ENCODE assay signal across 11 cellular contexts in the genomic region with DNA sequence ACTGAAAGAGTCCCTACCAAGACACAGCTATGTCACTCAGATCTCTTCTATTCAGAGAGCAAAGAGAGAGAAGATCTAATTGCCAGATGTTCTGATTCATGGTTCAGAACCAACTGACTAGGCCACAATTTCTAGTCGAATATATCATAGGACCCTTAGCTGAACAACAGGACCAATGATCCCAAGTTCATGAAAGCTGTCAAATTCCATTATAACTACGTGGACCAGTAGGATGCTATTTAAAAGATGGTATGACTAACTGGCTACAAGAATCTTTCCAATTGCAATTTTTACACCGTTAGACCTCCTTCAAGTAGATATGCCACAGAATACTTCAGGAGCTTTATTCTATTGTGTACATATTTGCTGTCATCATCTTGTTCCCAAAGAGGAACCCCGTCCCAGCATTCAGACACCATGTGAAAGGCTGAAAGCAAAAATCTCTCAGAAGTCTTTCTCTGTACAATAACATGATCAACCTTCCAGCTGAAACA. TPM values are rescaled to one million over a fixed set of nuclear protein-coding genes. Genes with fewer than 3 reads are reported as not detected.
DNase-seq lines count a peak whose midpoint lies in the region; ATAC-seq and TF ChIP-seq lines count a peak whose summit lies in the region.
"Had no signal": no experiment of that assay in that cellular context is flagged by ENCODE, and none has a peak within 500 bp of the region (broad histone marks: within the 10 kb centered on the region; RNA-seq: fewer than 3 reads in every experiment).

No MANE protein-coding gene starts in this region.

- no peak overlapping the region for H2BK20ac ChIP-seq in H9 (ENCODE audit: low read depth, low read length, poor library complexity, severe bottlenecking)

- no peaks in the 10 kb centered on the region for H3K9me3 ChIP-seq in SJSA1 (replicated peaks)
- H3K9me3 ChIP-seq in esophagus squamous epithelium, result no peaks in the 10 kb centered on the region
- no peaks in the 10 kb centered on the region for H3K9me3 ChIP-seq in thymus (ENCODE audit: control insufficient read depth)
- no peaks in the 10 kb centered on the region for H3K9me3 ChIP-seq in H9 (ENCODE audit: control insufficient read depth, low read depth, low read length)
- H3K9me3 ChIP-seq: pancreas had no signal

- no peak overlapping the region for H3K4me3 ChIP-seq in SJSA1
- no peak overlapping the region for H3K4me3 ChIP-seq in esophagus squamous epithelium
- no peak overlapping the region for H3K4me3 ChIP-seq in thymus (ENCODE audit: low read length)
- H3K4me3 ChIP-seq: pancreas had no signal

- H3K14ac ChIP-seq in H9 (ENCODE audit: insufficient read depth, low read length), result no peak overlapping the region

- intact Hi-C loops in esophagus squamous epithelium (cut with DNase I), result no loop called here

- peaks cover 5% of the 10 kb centered on the region for H3K36me3 ChIP-seq in SJSA1
- no peaks in the 10 kb centered on the region for H3K36me3 ChIP-seq in esophagus squamous epithelium
- H3K36me3 ChIP-seq in thymus (ENCODE audit: control insufficient read depth, insufficient read depth), result no peaks in the 10 kb centered on the region
- H3K36me3 ChIP-seq: pancreas had no signal

- POLR2A ChIA-PET in HEK293T (lab: Yijun Ruan, JAX), result no interaction called here

- H4K91ac ChIP-seq in H9 (ENCODE audit: insufficient read length, low read depth, low read length), result no peak overlapping the region

- no peaks in the 10 kb centered on the region for H4K20me1 ChIP-seq in H9 (ENCODE audit: control insufficient read depth, insufficient read depth, insufficient read length)

- H3K27me3 Mint-ChIP-seq in activated naive CD4-positive, alpha-beta T cell treated with anti-CD3 and anti-CD28 coated beads, Interleukin-2, amount 10 ng/mL, durations not matched to agents 7 days and 5 days, result no peaks in the 10 kb centered on the region
- H3K27me3 Mint-ChIP-seq in H9 (ENCODE audit: low read depth), result no peaks in the 10 kb centered on the region

- H2AFZ ChIP-seq in H9 (ENCODE audit: low read length), result no peak overlapping the region

- peaks cover 33% of the 10 kb centered on the region for H3K4me1 ChIP-seq in SJSA1 (replicated peaks)
- peaks cover 10 to 84% (median 48%) of the 10 kb centered on the region in 3 donors for H3K4me1 ChIP-seq in esophagus squamous epithelium
- peaks cover 31% of the 10 kb centered on the region for H3K4me1 ChIP-seq in thymus (ENCODE audit: control insufficient read depth, insufficient read depth, low read length)
- no peaks in the 10 kb centered on the region; the same call in 1 of the 2 replicates for H3K4me1 ChIP-seq in H9 (ENCODE audit: insufficient read depth, low read length)

- H3K27ac Mint-ChIP-seq in activated naive CD4-positive, alpha-beta T cell treated with anti-CD3 and anti-CD28 coated beads, Interleukin-2, amount 10 ng/mL, durations not matched to agents 7 days and 5 days, result peak overlapping the region; percentile 96
- no peak overlapping the region for H3K27ac Mint-ChIP-seq in H9

- 26 to 51% methylated on average over 4 of the region's 4 CpGs for WGBS in esophagus squamous epithelium, 2 donors
- WGBS in thymus, result 64% methylated on average over 4 of the region's 4 CpGs
- WGBS in H9 (ENCODE audit: extremely low coverage, insufficient read length, low lambda C conversion rate), result no CpG with 5 or more reads among the region's 4 CpGs

- H2BK15ac ChIP-seq in H9 (ENCODE audit: low read depth, low read length), result no peak overlapping the region

- no peak overlapping the region for H2BK12ac ChIP-seq in H9 (ENCODE audit: insufficient read length, low read depth, low read length)

- peak overlapping the region; percentile 52 for H3K4me3 Mint-ChIP-seq in activated naive CD4-positive, alpha-beta T cell treated with anti-CD3 and anti-CD28 coated beads, Interleukin-2, amount 10 ng/mL, durations not matched to agents 7 days and 5 days
- no peak overlapping the region for H3K4me3 Mint-ChIP-seq in H9

- peaks cover 13% of the 10 kb centered on the region for H3K79me1 ChIP-seq in H9 (ENCODE audit: insufficient read depth, low read depth, low read length, poor library complexity, severe bottlenecking)

- H3K27me3 ChIP-seq in SJSA1 (replicated peaks), result no peaks in the 10 kb centered on the region
- no peaks in the 10 kb centered on the region for H3K27me3 ChIP-seq in esophagus squamous epithelium
- H3K27me3 ChIP-seq in thymus (ENCODE audit: control insufficient read depth, insufficient read depth), result no peaks in the 10 kb centered on the region
- no peaks in the 10 kb centered on the region for H3K27me3 ChIP-seq in H9 (ENCODE audit: insufficient read depth, low read length)
- H3K27me3 ChIP-seq: pancreas had no signal

- H4K8ac ChIP-seq in H9 (replicated peaks; ENCODE audit: insufficient read length, low read depth, low read length), result no peak overlapping the region

- peaks cover 77% of the 10 kb centered on the region for H3K4me1 Mint-ChIP-seq in activated naive CD4-positive, alpha-beta T cell treated with anti-CD3 and anti-CD28 coated beads, Interleukin-2, amount 10 ng/mL, durations not matched to agents 7 days and 5 days
- H3K4me1 Mint-ChIP-seq in H9, result peaks cover 27 to 29% of the 10 kb centered on the region in 2 experiments

- H2BK120ac ChIP-seq in H9 (ENCODE audit: low read depth, low read length, poor library complexity, severe bottlenecking), result no peak overlapping the region

- CTCF ChIA-PET in activated naive CD4-positive, alpha-beta T cell treated with anti-CD3 and anti-CD28 coated beads, Interleukin-2, amount 10 ng/mL, durations not matched to agents 7 days and 5 days (lab: Charles Lee), result interaction anchor here (0.7 to 2.6 kb wide), 16 partner anchors 8 to 127 kb away, joined by 3 to 11 read pairs (median 4); partner anchors contain the start of genes DCUN1D3, ERI2, LYRM1 and REXO5
- CTCF ChIA-PET in HEK293T (lab: Yijun Ruan, JAX), result no interaction called here

- no peak overlapping the region for H3K23ac ChIP-seq in H9 (ENCODE audit: insufficient read length, low read depth, low read length)

- H3K79me2 ChIP-seq in H9 (ENCODE audit: insufficient read depth, low read length), result peaks cover 9% of the 10 kb centered on the region; the same call in 1 of the 2 replicates

- H3K36me3 Mint-ChIP-seq in activated naive CD4-positive, alpha-beta T cell treated with anti-CD3 and anti-CD28 coated beads, Interleukin-2, amount 10 ng/mL, durations not matched to agents 7 days and 5 days, result peaks cover 19% of the 10 kb centered on the region
- H3K36me3 Mint-ChIP-seq in H9 (ENCODE audit: insufficient read depth in 1 of 3, low read depth in 3 of 3), result peaks cover 0 to 8% (median 0%) of the 10 kb centered on the region in 3 experiments; a peak in 3 of 7 replicates

- no peak for ATAC-seq in GM19324 (IDR thresholded peaks at IDR 0.05; ENCODE audit: low FRiP score, unreplicated experiment)
- ATAC-seq: pancreas had no signal

- no peaks in the 10 kb centered on the region for H3K9me3 Mint-ChIP-seq in activated naive CD4-positive, alpha-beta T cell treated with anti-CD3 and anti-CD28 coated beads, Interleukin-2, amount 10 ng/mL, durations not matched to agents 7 days and 5 days
- no peaks in the 10 kb centered on the region for H3K9me3 Mint-ChIP-seq in H9

- no peak overlapping the region for H3K9ac ChIP-seq in H9 (ENCODE audit: extremely low read depth, insufficient read length, low read length)

- H3K4ac ChIP-seq in H9 (ENCODE audit: low read depth, low read length), result no peak overlapping the region

- no peak overlapping the region for H3T11ph ChIP-seq in H9 (ENCODE audit: low read length)

- H3K56ac ChIP-seq in H9 (ENCODE audit: insufficient read length, low read depth, low read length), result no peak overlapping the region

- no peak for TF ChIP-seq CTCF in esophagus squamous epithelium (IDR thresholded peaks at IDR 0.05)
- TF ChIP-seq CTCF in H9 (conservative IDR thresholded peaks at IDR 0.05), result no peak

- no peak overlapping the region for H2BK5ac ChIP-seq in H9 (ENCODE audit: insufficient read length, low read length)

- H3K18ac ChIP-seq in H9 (ENCODE audit: insufficient read length, low read depth, low read length), result no peak overlapping the region

- peak overlapping the region; percentile 58 for H3K27ac ChIP-seq in SJSA1
- peak overlapping the region; percentile 38 to 64 (median 43) for H3K27ac ChIP-seq in esophagus squamous epithelium
- peak overlapping the region; percentile 54 for H3K27ac ChIP-seq in thymus (ENCODE audit: low read depth)
- H3K27ac ChIP-seq in H9 (ENCODE audit: insufficient read length, low read depth, low read length), result no peak overlapping the region
- H3K27ac ChIP-seq: pancreas had no signal

- TF ChIP-seq POLR2A in esophagus squamous epithelium (IDR thresholded peaks at IDR 0.05), result no peak

- H2AK5ac ChIP-seq in H9 (ENCODE audit: insufficient read length, low read length), result no peak overlapping the region

- DNase-seq in activated naive CD4-positive, alpha-beta T cell treated with anti-CD3 and anti-CD28 coated beads, Interleukin-2, amount 10 ng/mL, durations not matched to agents 7 days and 5 days, result peak; percentile 45
- no peak for DNase-seq in activated naive CD4-positive, alpha-beta T cell (lab: John Stamatoyannopoulos, UW)
- DNase-seq in SJSA1 (ENCODE audit: low read depth in 1 of 2, low spot score in 2 of 2) (peak in 1 of 2 experiments; percentile 15), esophagus squamous epithelium (lab: John Stamatoyannopoulos, UW) (no peak), H9 (no peak), HEK293T (ENCODE audit: extremely low spot score) (no peak)
- DNase-seq: IMR-90, kidney, pancreas had no signal

- no peak overlapping the region for H4K5ac ChIP-seq in H9 (ENCODE audit: insufficient read length, low read depth, low read length)

- H3K4me2 ChIP-seq in H9 (ENCODE audit: insufficient read depth, insufficient read length, low read length), result no peak overlapping the region

- H3K23me2 ChIP-seq in H9 (ENCODE audit: insufficient read length, low read depth, low read length, poor library complexity, severe bottlenecking), result no peaks in the 10 kb centered on the region

TF ChIP-seq in HEK293T, 16 proteins besides CTCF, POLR2A, EP300 and RAD21 (continues in another document):
- TF ChIP-seq PKNOX1 (IDR thresholded peaks at IDR 0.05) (no peak), FOXA1 (IDR thresholded peaks at IDR 0.05) (no peak), NFRKB (IDR thresholded peaks at IDR 0.05) (no peak)

RNA-seq across cellular contexts. Expression of gene DCUN1D3, which starts 26.0 kb away (rescaled TPM):
- total RNA-seq in SJSA1 (2014; rRNA removed; shearing (Covaris generic)), result 14.0 and 17.7 TPM in 2 replicates
- total RNA-seq in esophagus squamous epithelium (10 to 100 TPM; 14.5 to 37.2 (median 19.4) TPM), H9 (2021) (16.1 and 17.7 TPM in 2 replicates)
- polyA plus RNA-seq in thymus, result 3.4 TPM

RNA-seq across cellular contexts. Expression of gene LYRM1, which starts 26.4 kb away (rescaled TPM):
- total RNA-seq in SJSA1 (2014; rRNA removed; shearing (Covaris generic)), result 25.2 and 48.2 TPM in 2 replicates
- 10 to 100 TPM; 21.9 to 37.9 (median 34.3) TPM for total RNA-seq in esophagus squamous epithelium
- polyA plus RNA-seq in thymus, result 53.3 TPM
- 9.6 and 10.6 TPM in 2 replicates for total RNA-seq in H9 (2021)
